ENCODE assay signal across 20 cellular contexts in genomic region chr12:115973968-115974765, GRCh38.
DNase-seq lines count a peak whose midpoint lies in the region; ATAC-seq, FAIRE-seq and TF ChIP-seq lines count a peak whose summit lies in the region.
"Had no signal": no experiment of that assay in that cellular context is flagged by ENCODE, and none has a peak within 500 bp of the region (broad histone marks: within the 10 kb centered on the region; RNA-seq: fewer than 3 reads in every experiment).

No MANE protein-coding gene starts in this region.

- no peak overlapping the region for H3K4me2 ChIP-seq in GM12878 (ENCODE audit: control insufficient read depth, insufficient read depth)

- TF ChIP-seq EP300 in GM12878 (IDR thresholded peaks at IDR 0.05; ENCODE audit: borderline replicate concordance in 1 of 2, control insufficient read depth in 1 of 2, low read depth in 2 of 2, low read length in 2 of 2): no peak

- no peaks in the 10 kb centered on the region for H3K27me3 Mint-ChIP-seq in mesothelial cell of epicardium (ENCODE audit: low read depth)
- H3K27me3 Mint-ChIP-seq: brain had no signal

- no peak overlapping the region for H3K4me3 ChIP-seq in AG09309 (ENCODE audit: control insufficient read depth, low read depth, low read length)
- H3K4me3 ChIP-seq in GM12878: no peak overlapping the region
- H3K4me3 ChIP-seq in MG63: no peak overlapping the region
- H3K4me3 ChIP-seq: esophagus muscularis mucosa, suprapubic skin, upper lobe of right lung had no signal

- H4K20me1 ChIP-seq in GM12878 (ENCODE audit: control insufficient read depth, insufficient read depth): no peaks in the 10 kb centered on the region

- POLR2A ChIA-PET in GM12878 (lab: Charles Lee): no interaction called here

- intact Hi-C loops in GM12878 (cut with micrococcal nuclease; ENCODE audit: unreplicated experiment): no loop called here

- H3K79me2 ChIP-seq in GM12878 (ENCODE audit: control insufficient read depth, insufficient read depth, low read length): no peaks in the 10 kb centered on the region

- FAIRE-seq in GM12878 (lab: Jason Lieb, UNC): no peak

- H2AFZ ChIP-seq in GM12878 (ENCODE audit: control insufficient read depth, low read depth, low read length): no peak overlapping the region

- H3K27ac ChIP-seq in GM12878 (ENCODE audit: control insufficient read depth, insufficient read depth): no peak overlapping the region
- H3K27ac ChIP-seq: esophagus muscularis mucosa, suprapubic skin, upper lobe of right lung had no signal

- H3K9me3 Mint-ChIP-seq in mesothelial cell of epicardium: no peaks in the 10 kb centered on the region
- H3K9me3 Mint-ChIP-seq: activated T-cell treated with anti-CD3 and anti-CD28 coated beads, Interleukin-2, amount 50 U/mL, for 4 hours; brain; neural crest cell had no signal

- CTCF ChIA-PET in GM12878 (lab: Yijun Ruan, JAX): interaction anchor here (0.7 to 2.0 kb wide), 3 partner anchors 9 to 1129 kb away, joined by 3 to 6 read pairs (median 3); no protein-coding TSS in a partner anchor

- H3K27me3 ChIP-seq in GM12878 (replicated peaks in 1 of 2; ENCODE audit: control insufficient read depth in 2 of 2, insufficient read depth in 2 of 2, low read length in 1 of 2) (no peaks in the 10 kb centered on the region), MG63 (no peaks in the 10 kb centered on the region)
- H3K27me3 ChIP-seq: esophagus muscularis mucosa, suprapubic skin, upper lobe of right lung had no signal

- H3K4me1 Mint-ChIP-seq in mesothelial cell of epicardium: peaks cover 21% of the 10 kb centered on the region

- TF ChIP-seq POLR2A in GM12878 (IDR thresholded peaks at IDR 0.05; ENCODE audit: low read depth, low read length): no peak

- no peak overlapping the region for H3K4me3 Mint-ChIP-seq in mesothelial cell of epicardium
- H3K4me3 Mint-ChIP-seq: activated T-cell treated with anti-CD3 and anti-CD28 coated beads, Interleukin-2, amount 50 U/mL, for 4 hours; brain; neural crest cell had no signal

- RAD21 ChIA-PET in GM12878 (lab: Charles Lee; ENCODE audit: unreplicated experiment): no interaction called here

- H3K9ac ChIP-seq in GM12878 (ENCODE audit: control insufficient read depth, insufficient read depth, low read length): no peak overlapping the region

- H3K36me3 ChIP-seq in GM12878 (ENCODE audit: control insufficient read depth in 2 of 2, insufficient read depth in 2 of 2, low read length in 1 of 2) (no peaks in the 10 kb centered on the region; a peak in 1 of 4 replicates), MG63 (peaks cover 23% of the 10 kb centered on the region)

- H3K27ac Mint-ChIP-seq in mesothelial cell of epicardium: peak overlapping the region; percentile 78

- in situ Hi-C loops in GM12878 (cut with MboI): no loop called here

- H3K4me1 ChIP-seq in GM12878 (ENCODE audit: control insufficient read depth, insufficient read depth, low read length): no peaks in the 10 kb centered on the region
- H3K4me1 ChIP-seq: suprapubic skin, upper lobe of right lung had no signal

- no peaks in the 10 kb centered on the region for H3K9me3 ChIP-seq in GM12878 (replicated peaks; ENCODE audit: control insufficient read depth, insufficient read depth, low read length)
- no peaks in the 10 kb centered on the region for H3K9me3 ChIP-seq in MG63
- H3K9me3 ChIP-seq: esophagus muscularis mucosa, suprapubic skin, upper lobe of right lung had no signal

- DNase-seq in AG09309 (ENCODE audit: low read depth) (no peak), LHCN-M2 (ENCODE audit: low read depth) (peak; percentile 12), GM12878 (ENCODE audit: low read depth, low spot score) (no peak), mesothelial cell of epicardium (ENCODE audit: low spot score in 2 of 2, unreplicated experiment in 2 of 2) (no peak), SKM-1 treated with dmso at 0.1 percent for 144 hours (lab: John Stamatoyannopoulos, UW; ENCODE audit: unreplicated experiment) (no peak), dermis blood vessel endothelial cell (no peak), MG63 (no peak)
- DNase-seq: activated CD4-positive, alpha-beta T cell treated with anti-CD3 and anti-CD28 coated beads for 48 hours; activated T-cell treated with anti-CD3 and anti-CD28 coated beads, Interleukin-2, amount 50 U/mL, for 4 hours; effector memory CD4-positive, alpha-beta T cell; KBM-7; NCI-H526; posterior cingulate gyrus; stimulated activated naive CD4-positive, alpha-beta T cell; upper lobe of right lung had no signal

- WGBS in GM12878 (ENCODE audit: insufficient coverage, insufficient replicate concordance, low lambda C conversion rate, missing lambda C conversion rate): 94% methylated on average over 3 of the region's 3 CpGs

- H3K36me3 Mint-ChIP-seq in mesothelial cell of epicardium: peaks cover 47% of the 10 kb centered on the region

- TF ChIP-seq CTCF in AG09309 (IDR thresholded peaks at IDR 0.05; ENCODE audit: control insufficient read depth, insufficient read depth, low read depth, low read length, missing control alignments) (peak; percentile 4), GM12878 (IDR thresholded peaks at IDR 0.05 in 2 of 3, conservative IDR thresholded peaks at IDR 0.05 in 1 of 3; ENCODE audit: control insufficient read depth in 2 of 3, extremely low read depth in 1 of 3, insufficient read depth in 1 of 3, low read depth in 3 of 3, low read length in 3 of 3) (no peak), mesothelial cell of epicardium (IDR thresholded peaks at IDR 0.05; ENCODE audit: unreplicated experiment) (no peak)

- SMC1A ChIA-PET in GM12878 (lab: Charles Lee; ENCODE audit: uncharacterized antibody, unreplicated experiment): no interaction called here

- no TSS peak for BruUV-seq in GM12878 (replicated peaks; lab: Mats Ljungman, UMichigan)

- ATAC-seq in GM12878: no peak
- ATAC-seq: activated T-cell treated with anti-CD3 and anti-CD28 coated beads, Interleukin-2, amount 50 U/mL, for 4 hours; HCT116; upper lobe of right lung had no signal

- no peak for TF ChIP-seq RAD21 in GM12878 (IDR thresholded peaks at IDR 0.05; ENCODE audit: insufficient read depth, low read depth, low read length)

TF ChIP-seq in GM12878, 131 proteins besides CTCF, POLR2A, EP300 and RAD21:
- TF ChIP-seq SUPT20H (IDR thresholded peaks at IDR 0.05; ENCODE audit: borderline replicate concordance, control insufficient read depth, low read depth, low read length): no peak
- 0 out of 2 replicates have a peak, but pooled peaks have one; percentile 31 for TF ChIP-seq ZBTB40 (IDR thresholded peaks at IDR 0.05; ENCODE audit: borderline replicate concordance)
